26 cellular contexts compared by ENCODE assay signal in the genomic region with DNA sequence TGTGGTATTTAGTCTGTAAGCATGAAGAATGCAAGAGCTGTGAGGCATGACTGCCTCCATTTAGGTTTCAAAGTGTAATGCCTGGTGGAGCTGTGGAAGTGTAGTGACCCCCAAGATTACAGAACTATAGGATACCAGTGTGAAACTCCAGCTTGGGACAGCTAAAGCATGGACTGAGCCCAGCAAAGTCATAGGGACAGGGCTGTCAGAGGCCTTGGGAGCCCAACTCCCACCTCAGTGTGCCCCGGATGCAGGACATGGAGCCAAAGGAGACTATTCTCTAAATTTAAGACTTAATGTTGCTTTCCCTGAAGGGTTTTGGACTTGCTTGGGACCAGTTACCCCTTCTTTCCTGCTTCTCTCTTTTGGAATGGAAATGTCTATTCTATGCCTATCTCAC. TPM values are rescaled to one million over a fixed set of nuclear protein-coding genes. Genes with fewer than 3 reads are reported as not detected.
DNase-seq lines count a peak whose midpoint lies in the region; ATAC-seq, FAIRE-seq and TF ChIP-seq lines count a peak whose summit lies in the region.
"Had no signal": no experiment of that assay in that cellular context is flagged by ENCODE, and none has a peak within 500 bp of the region (broad histone marks: within the 10 kb centered on the region; RNA-seq: fewer than 3 reads in every experiment).

No MANE protein-coding gene starts in this region.

- in situ Hi-C loops in K562 (cut with MboI) = no loop called here

- no peak overlapping the region for H3K9ac ChIP-seq in K562 (ENCODE audit: insufficient read depth in 1 of 2, low read depth in 2 of 2, low read length in 2 of 2)
- H3K9ac ChIP-seq: BLaER1 had no signal

- H3K9me1 ChIP-seq in K562 (ENCODE audit: control insufficient read depth, insufficient read depth, low read length) = no peaks in the 10 kb centered on the region

- no peaks in the 10 kb centered on the region for H3K27me3 ChIP-seq in K562 (ENCODE audit: control insufficient read depth in 2 of 2, insufficient read depth in 2 of 2, low read length in 2 of 2)
- H3K27me3 ChIP-seq: BLaER1 had no signal

- H3K36me3 ChIP-seq in K562 (ENCODE audit: control insufficient read depth, insufficient read depth, low read length) = no peaks in the 10 kb centered on the region
- H3K36me3 ChIP-seq: BLaER1 had no signal

- H3K9me3 ChIP-seq in A549 (no peaks in the 10 kb centered on the region), K562 (replicated peaks; ENCODE audit: control insufficient read depth, insufficient read depth, low read depth, low read length) (no peaks in the 10 kb centered on the region)
- H3K9me3 ChIP-seq: BLaER1 had no signal

- TF ChIP-seq CTCF in A549 (IDR thresholded peaks at IDR 0.05) (no peak), K562 (IDR thresholded peaks at IDR 0.05 in 2 of 3, conservative IDR thresholded peaks at IDR 0.05 in 1 of 3; ENCODE audit: insufficient read depth in 2 of 3, low read depth in 1 of 3, low read length in 3 of 3) (no peak)

- BruUV-seq in K562 (replicated peaks; lab: Mats Ljungman, UMichigan) = no TSS peak

- no peaks in the 10 kb centered on the region for H4K20me1 ChIP-seq in K562 (replicated peaks; ENCODE audit: control insufficient read depth, insufficient read depth, low read length)
- H4K20me1 ChIP-seq: BLaER1 had no signal

- no peak overlapping the region for H3K4me3 Mint-ChIP-seq in activated CD4-positive, alpha-beta T cell treated with anti-CD3 and anti-CD28 coated beads, Interleukin-2, amount 10 ng/mL, durations not matched to agents 24 days and 14 days
- H3K4me3 Mint-ChIP-seq in activated CD4-positive, alpha-beta T cell treated with anti-CD3 and anti-CD28 coated beads for 36 hours = no peak overlapping the region
- H3K4me3 Mint-ChIP-seq in activated T-helper 1 cell treated with anti-CD3 and anti-CD28 coated beads, Interleukin-12 subunit alpha, Interleukin-12 subunit beta, Interleukin-2, Interleukin-4 antibody, amounts not matched to agents 30 ng/mL and 10 ng/mL and 1 ng/mL, durations not matched to agents 14 hours and 24 hours and 36 hours = no peak overlapping the region
- H3K4me3 Mint-ChIP-seq: CD4-positive, alpha-beta memory T cell had no signal

- peaks cover 8% of the 10 kb centered on the region for H3K9me3 Mint-ChIP-seq in activated CD4-positive, alpha-beta T cell treated with anti-CD3 and anti-CD28 coated beads, Interleukin-2, amount 10 ng/mL, durations not matched to agents 24 days and 14 days
- no peaks in the 10 kb centered on the region for H3K9me3 Mint-ChIP-seq in activated CD4-positive, alpha-beta T cell treated with anti-CD3 and anti-CD28 coated beads for 36 hours (ENCODE audit: low read depth)
- H3K9me3 Mint-ChIP-seq in activated T-helper 1 cell treated with anti-CD3 and anti-CD28 coated beads, Interleukin-12 subunit alpha, Interleukin-12 subunit beta, Interleukin-2, Interleukin-4 antibody, amounts not matched to agents 30 ng/mL and 10 ng/mL and 1 ng/mL, durations not matched to agents 14 hours and 24 hours and 36 hours = peaks cover 11% of the 10 kb centered on the region

- peak overlapping the region; percentile 55; the same call in 1 of the 2 replicates for H2AFZ ChIP-seq in K562 (ENCODE audit: low read depth, low read length)

- POLR2A ChIA-PET in activated CD4-positive, alpha-beta T cell treated with anti-CD3 and anti-CD28 coated beads for 36 hours (lab: Charles Lee) = no interaction called here
- POLR2A ChIA-PET in A549 (lab: Yijun Ruan, JAX) = no interaction called here
- POLR2A ChIA-PET in K562 (lab: Yijun Ruan, JAX) = no interaction called here

- peaks cover 47% of the 10 kb centered on the region for H3K4me1 Mint-ChIP-seq in activated CD4-positive, alpha-beta T cell treated with anti-CD3 and anti-CD28 coated beads, Interleukin-2, amount 10 ng/mL, durations not matched to agents 24 days and 14 days
- peaks cover 49% of the 10 kb centered on the region for H3K4me1 Mint-ChIP-seq in activated CD4-positive, alpha-beta T cell treated with anti-CD3 and anti-CD28 coated beads for 36 hours
- peaks cover 68% of the 10 kb centered on the region for H3K4me1 Mint-ChIP-seq in activated T-helper 1 cell treated with anti-CD3 and anti-CD28 coated beads, Interleukin-12 subunit alpha, Interleukin-12 subunit beta, Interleukin-2, Interleukin-4 antibody, amounts not matched to agents 30 ng/mL and 10 ng/mL and 1 ng/mL, durations not matched to agents 14 hours and 24 hours and 36 hours (ENCODE audit: low read depth)

- FAIRE-seq in A549 (lab: Jason Lieb, UNC) = no peak
- FAIRE-seq in K562 (lab: Jason Lieb, UNC) = no peak
- FAIRE-seq: A204.1, H54, HTR-8/SVneo had no signal

- H3K79me2 ChIP-seq in K562 (ENCODE audit: control insufficient read depth, insufficient read depth, low read length) = no peaks in the 10 kb centered on the region

- no peak overlapping the region for H3K27ac Mint-ChIP-seq in activated CD4-positive, alpha-beta T cell treated with anti-CD3 and anti-CD28 coated beads, Interleukin-2, amount 10 ng/mL, durations not matched to agents 24 days and 14 days
- H3K27ac Mint-ChIP-seq in activated CD4-positive, alpha-beta T cell treated with anti-CD3 and anti-CD28 coated beads for 36 hours = no peak overlapping the region
- peak overlapping the region; percentile 46 for H3K27ac Mint-ChIP-seq in activated T-helper 1 cell treated with anti-CD3 and anti-CD28 coated beads, Interleukin-12 subunit alpha, Interleukin-12 subunit beta, Interleukin-2, Interleukin-4 antibody, amounts not matched to agents 30 ng/mL and 10 ng/mL and 1 ng/mL, durations not matched to agents 14 hours and 24 hours and 36 hours

- no peak for TF ChIP-seq POLR2A in A549 (IDR thresholded peaks at IDR 0.05; ENCODE audit: low read length)
- no peak for TF ChIP-seq POLR2A in K562 (conservative IDR thresholded peaks at IDR 0.05)

- TF ChIP-seq RAD21 in A549 (conservative IDR thresholded peaks at IDR 0.05 in 1 of 2, IDR thresholded peaks at IDR 0.05 in 1 of 2) (no peak), K562 (CRISPR knock-in tag; conservative IDR thresholded peaks at IDR 0.05 in 1 of 2, IDR thresholded peaks at IDR 0.05 in 1 of 2) (no peak)

- peaks cover 8% of the 10 kb centered on the region for H3K36me3 Mint-ChIP-seq in activated CD4-positive, alpha-beta T cell treated with anti-CD3 and anti-CD28 coated beads, Interleukin-2, amount 10 ng/mL, durations not matched to agents 24 days and 14 days (ENCODE audit: low read depth)
- H3K36me3 Mint-ChIP-seq in activated CD4-positive, alpha-beta T cell treated with anti-CD3 and anti-CD28 coated beads for 36 hours (ENCODE audit: low read depth) = peaks cover 3% of the 10 kb centered on the region
- peaks cover 12% of the 10 kb centered on the region for H3K36me3 Mint-ChIP-seq in activated T-helper 1 cell treated with anti-CD3 and anti-CD28 coated beads, Interleukin-12 subunit alpha, Interleukin-12 subunit beta, Interleukin-2, Interleukin-4 antibody, amounts not matched to agents 30 ng/mL and 10 ng/mL and 1 ng/mL, durations not matched to agents 14 hours and 24 hours and 36 hours (ENCODE audit: low read depth)
- H3K36me3 Mint-ChIP-seq: CD4-positive, alpha-beta memory T cell had no signal

- DNase-seq in activated CD4-positive, alpha-beta T cell treated with anti-CD3 and anti-CD28 coated beads, Interleukin-2, amount 10 ng/mL, durations not matched to agents 24 days and 14 days = peak; percentile 57
- DNase-seq in activated CD4-positive, alpha-beta T cell treated with anti-CD3 and anti-CD28 coated beads for 36 hours = no peak
- DNase-seq in A549 (ENCODE audit: low read depth in 1 of 2, low spot score in 1 of 2) = no peak
- no peak for DNase-seq in activated T-helper 1 cell treated with anti-CD3 and anti-CD28 coated beads, Interleukin-12 subunit alpha, Interleukin-12 subunit beta, Interleukin-2, Interleukin-4 antibody, amounts not matched to agents 30 ng/mL and 10 ng/mL and 1 ng/mL, durations not matched to agents 14 hours and 24 hours and 36 hours (ENCODE audit: low spot score)
- DNase-seq in K562 (ENCODE audit: extremely low read depth in 1 of 4, low spot score in 3 of 4) = no peak
- no peak for DNase-seq in AG08396 (ENCODE audit: low spot score)
- DNase-seq in NK-92 treated with Interleukin-12 subunit alpha and Interleukin-12 subunit beta, amount 100 ng/mL, for 24 hours (lab: John Stamatoyannopoulos, UW) = no peak
- DNase-seq: Calu3; CD4-positive, alpha-beta memory T cell; DMS79; IMR-90; Karpas-422; NCI-H1048; NCI-H1436; NCI-H1930; NCI-H345; NCI-H524 treated with DMSO at 0.1 percent for 48 hours had no signal

- H3K4me2 ChIP-seq in A549 = no peak overlapping the region
- H3K4me2 ChIP-seq in K562 (ENCODE audit: insufficient read depth, low read length) = no peak overlapping the region
- H3K4me2 ChIP-seq: BLaER1 had no signal

- no peak for ATAC-seq in activated CD4-positive, alpha-beta T cell treated with anti-CD3 and anti-CD28 coated beads for 36 hours
- ATAC-seq in A549 (peak; percentile 34 to 36; a peak in 2 of 6 replicates), K562 (peak; percentile 51; the same call in 2 of the 3 replicates), GM18870 (IDR thresholded peaks at IDR 0.05; ENCODE audit: unreplicated experiment) (no peak)
- ATAC-seq: Panc1 had no signal

- TF ChIP-seq EP300 in A549 (IDR thresholded peaks at IDR 0.05) = no peak
- no peak for TF ChIP-seq EP300 in K562 (IDR thresholded peaks at IDR 0.05; ENCODE audit: low read length)

- intact Hi-C loops in activated CD4-positive, alpha-beta T cell treated with anti-CD3 and anti-CD28 coated beads, Interleukin-2, amount 10 ng/mL, durations not matched to agents 24 days and 14 days (cut with micrococcal nuclease) = no loop called here
- intact Hi-C loops in activated CD4-positive, alpha-beta T cell treated with anti-CD3 and anti-CD28 coated beads for 36 hours (cut with DNase I, micrococcal nuclease) = no loop called here
- intact Hi-C loops in activated T-helper 1 cell treated with anti-CD3 and anti-CD28 coated beads, Interleukin-12 subunit alpha, Interleukin-12 subunit beta, Interleukin-2, Interleukin-4 antibody, amounts not matched to agents 30 ng/mL and 10 ng/mL and 1 ng/mL, durations not matched to agents 14 hours and 24 hours and 36 hours (cut with micrococcal nuclease) = no loop called here
- intact Hi-C loops in K562 (cut with micrococcal nuclease) = no loop called here

- H3K4me1 ChIP-seq in A549 (no peaks in the 10 kb centered on the region), K562 (replicated peaks in 1 of 2; ENCODE audit: control insufficient read depth in 2 of 2, insufficient read depth in 2 of 2, low read length in 2 of 2) (no peaks in the 10 kb centered on the region; a peak in 1 of 5 replicates)
- H3K4me1 ChIP-seq: BLaER1 had no signal

- no peaks in the 10 kb centered on the region for H3K27me3 Mint-ChIP-seq in activated CD4-positive, alpha-beta T cell treated with anti-CD3 and anti-CD28 coated beads, Interleukin-2, amount 10 ng/mL, durations not matched to agents 24 days and 14 days
- H3K27me3 Mint-ChIP-seq in activated CD4-positive, alpha-beta T cell treated with anti-CD3 and anti-CD28 coated beads for 36 hours = no peaks in the 10 kb centered on the region
- H3K27me3 Mint-ChIP-seq in activated T-helper 1 cell treated with anti-CD3 and anti-CD28 coated beads, Interleukin-12 subunit alpha, Interleukin-12 subunit beta, Interleukin-2, Interleukin-4 antibody, amounts not matched to agents 30 ng/mL and 10 ng/mL and 1 ng/mL, durations not matched to agents 14 hours and 24 hours and 36 hours (ENCODE audit: insufficient read depth) = no peaks in the 10 kb centered on the region
- H3K27me3 Mint-ChIP-seq: CD4-positive, alpha-beta memory T cell had no signal

- CTCF ChIA-PET in activated CD4-positive, alpha-beta T cell treated with anti-CD3 and anti-CD28 coated beads for 36 hours (lab: Charles Lee) = interaction anchor here (1.4 kb wide), 1 partner anchor 9 kb away, joined by 4 read pairs; no protein-coding TSS in a partner anchor
- CTCF ChIA-PET in A549 (lab: Yijun Ruan, JAX) (interaction anchor here (2.3 kb wide), 1 partner anchor 10 kb away, joined by 5 read pairs; a partner anchor contains a TSS), K562 (lab: Yijun Ruan, JAX; ENCODE audit: low intra/inter-chr PET ratio) (no interaction called here)

- H3K4me3 ChIP-seq in A549 (no peak overlapping the region), K562 (no peak overlapping the region)
- H3K4me3 ChIP-seq: BLaER1 had no signal

- H3K27ac ChIP-seq in A549 (no peak overlapping the region), K562 (ENCODE audit: extremely low read depth, low read depth, low read length) (no peak overlapping the region)
- H3K27ac ChIP-seq: BLaER1, HL-60 had no signal

- 85% methylated on average over 1 of the region's 1 CpG for WGBS in A549 (ENCODE audit: missing lambda C conversion rate)
- 100% methylated on average over 1 of the region's 1 CpG for WGBS in K562 (ENCODE audit: insufficient coverage, low coverage, missing lambda C conversion rate)

RNA-seq across cellular contexts. Expression of a gene that starts 10.8 kb away (rescaled TPM):
- total RNA-seq in activated CD4-positive, alpha-beta T cell treated with anti-CD3 and anti-CD28 coated beads, Interleukin-2, amount 10 ng/mL, durations not matched to agents 24 days and 14 days = 3.6 and 4.1 TPM in 2 replicates
- 1 to 10 TPM; 1.1 to 1.3 TPM for total RNA-seq in activated CD4-positive, alpha-beta T cell treated with anti-CD3 and anti-CD28 coated beads for 36 hours
- polyA plus RNA-seq in A549 (2011; rRNA removed) (not detected in 2 replicates), A549 (2017; fragmentation: RNase III; extraction: RNeasy Plus Mini Kit Qiagen cat#74134 plus additional on column Dnase treatment) (not detected in 3 replicates), K562 (2011; rRNA removed) (not detected in 2 replicates), K562 (2014; fragmentation: Illumina TruSeq; extraction: Trizol) (not detected in 2 replicates), K562 (2014; fragmentation: Nextera tagmentation; extraction: Ambion mirVana) (not detected), K562 (2014; rRNA removed) (not detected in 2 replicates)
- not detected in 2 replicates for polyA plus RNA-seq in A549 (2012; cell fraction: cytosol; rRNA removed)
- polyA plus RNA-seq in A549 (2012; cell fraction: nucleus; rRNA removed) = not detected in 2 replicates
- not detected in 2 replicates for polyA minus RNA-seq in A549 (2011; rRNA and poly(A)+ RNA removed)
- 5.6 and 6.8 TPM in 2 replicates for total RNA-seq in activated T-helper 1 cell treated with anti-CD3 and anti-CD28 coated beads, Interleukin-12 subunit alpha, Interleukin-12 subunit beta, Interleukin-2, Interleukin-4 antibody, amounts not matched to agents 30 ng/mL and 10 ng/mL and 1 ng/mL, durations not matched to agents 14 hours and 24 hours and 36 hours
- total RNA-seq in K562 (2011; cell fraction: chromatin; rRNA removed; ENCODE audit: low replicate concordance) = not detected in 2 replicates
- total RNA-seq in K562 (2011; cell fraction: nucleolus; rRNA removed) = not detected in 2 replicates
- not detected in 2 replicates for total RNA-seq in K562 (2011; cell fraction: nucleoplasm; rRNA removed)
- total RNA-seq in K562 (2014; rRNA removed) (not detected in 2 replicates), K562 (2014; rRNA removed; fragmentation: Illumina TruSeq; extraction: Trizol) (not detected in 2 replicates), K562 (2015; rRNA removed; fragmentation: Illumina TruSeq; extraction: Trizol) (not detected in 2 replicates), K562 (2021) (0.13 TPM in 1 of 2 replicates, not detected in the other)
- not detected in 2 replicates for polyA plus RNA-seq in K562 (2011; cell fraction: cytosol; rRNA removed)
- not detected in 2 replicates for polyA plus RNA-seq in K562 (2011; cell fraction: nucleus; rRNA removed)
- polyA plus RNA-seq in K562 (2012) = not detected in 2 replicates
- polyA minus RNA-seq in K562 (2011; rRNA and poly(A)+ RNA removed) = not detected in 2 replicates
- polyA minus RNA-seq in K562 (2011; cell fraction: cytosol; rRNA and poly(A)+ RNA removed) = not detected in 2 replicates
- polyA minus RNA-seq in K562 (2011; cell fraction: nucleus; rRNA and poly(A)+ RNA removed) = not detected in 2 replicates
- total RNA-seq: Calu3, IMR-90, MCF 10A, SK-MEL-5 had no signal
- polyA plus RNA-seq: IMR-90 had no signal

RNA-seq across cellular contexts. Expression of a gene that starts 19.9 kb away (rescaled TPM):
- 279 and 288 TPM in 2 replicates for total RNA-seq in activated CD4-positive, alpha-beta T cell treated with anti-CD3 and anti-CD28 coated beads, Interleukin-2, amount 10 ng/mL, durations not matched to agents 24 days and 14 days
- 100 to 1,000 TPM; 153 to 171 TPM for total RNA-seq in activated CD4-positive, alpha-beta T cell treated with anti-CD3 and anti-CD28 coated beads for 36 hours
- 150 TPM in 2 replicates for polyA plus RNA-seq in A549 (2011; rRNA removed)
- polyA plus RNA-seq in A549 (2012; cell fraction: cytosol; rRNA removed) = 52.7 and 60.5 TPM in 2 replicates
- polyA plus RNA-seq in A549 (2012; cell fraction: nucleus; rRNA removed) = 34.2 and 70.8 TPM in 2 replicates
- polyA plus RNA-seq in A549 (2017; fragmentation: RNase III; extraction: RNeasy Plus Mini Kit Qiagen cat#74134 plus additional on column Dnase treatment) = 45.2 to 50.5 TPM (median 49.0 TPM) in 3 replicates
- 91.7 and 96.3 TPM in 2 replicates for polyA minus RNA-seq in A549 (2011; rRNA and poly(A)+ RNA removed)
- total RNA-seq in activated T-helper 1 cell treated with anti-CD3 and anti-CD28 coated beads, Interleukin-12 subunit alpha, Interleukin-12 subunit beta, Interleukin-2, Interleukin-4 antibody, amounts not matched to agents 30 ng/mL and 10 ng/mL and 1 ng/mL, durations not matched to agents 14 hours and 24 hours and 36 hours = 314 and 328 TPM in 2 replicates
- 103 and 254 TPM in 2 replicates for total RNA-seq in K562 (2011; cell fraction: chromatin; rRNA removed; ENCODE audit: low replicate concordance)
- total RNA-seq in K562 (2011; cell fraction: nucleolus; rRNA removed) = 74.7 and 99.4 TPM in 2 replicates
- total RNA-seq in K562 (2011; cell fraction: nucleoplasm; rRNA removed) = 136 and 172 TPM in 2 replicates
- total RNA-seq in K562 (2014; rRNA removed) = 36.8 and 38.5 TPM in 2 replicates
- total RNA-seq in K562 (2014; rRNA removed; fragmentation: Illumina TruSeq; extraction: Trizol) = 37.1 and 43.0 TPM in 2 replicates
- 28.8 and 29.2 TPM in 2 replicates for total RNA-seq in K562 (2015; rRNA removed; fragmentation: Illumina TruSeq; extraction: Trizol)
- 44.5 and 52.8 TPM in 2 replicates for total RNA-seq in K562 (2021)
- polyA plus RNA-seq in K562 (2011; rRNA removed) = 135 and 141 TPM in 2 replicates
- polyA plus RNA-seq in K562 (2011; cell fraction: cytosol; rRNA removed) = 67.6 and 189 TPM in 2 replicates
- polyA plus RNA-seq in K562 (2011; cell fraction: nucleus; rRNA removed) = 164 and 248 TPM in 2 replicates
- 49.7 and 54.0 TPM in 2 replicates for polyA plus RNA-seq in K562 (2012)
- 68.6 and 75.0 TPM in 2 replicates for polyA plus RNA-seq in K562 (2014; fragmentation: Illumina TruSeq; extraction: Trizol)
- polyA plus RNA-seq in K562 (2014; fragmentation: Nextera tagmentation; extraction: Ambion mirVana) = 100 to 1,000 TPM in 1 of 2 experiments, 10 to 100 TPM in 1; 75.1 to 113 TPM
- 60.7 and 69.2 TPM in 2 replicates for polyA plus RNA-seq in K562 (2014; rRNA removed)
- 146 and 154 TPM in 2 replicates for polyA minus RNA-seq in K562 (2011; rRNA and poly(A)+ RNA removed)
- polyA minus RNA-seq in K562 (2011; cell fraction: cytosol; rRNA and poly(A)+ RNA removed) = 54.4 and 65.9 TPM in 2 replicates
- polyA minus RNA-seq in K562 (2011; cell fraction: nucleus; rRNA and poly(A)+ RNA removed) = 65.6 and 113 TPM in 2 replicates

RNA-seq across cellular contexts. Expression of a gene that starts 45.1 kb away (rescaled TPM):
- total RNA-seq in activated CD4-positive, alpha-beta T cell treated with anti-CD3 and anti-CD28 coated beads, Interleukin-2, amount 10 ng/mL, durations not matched to agents 24 days and 14 days = not detected in 2 replicates
- total RNA-seq in activated CD4-positive, alpha-beta T cell treated with anti-CD3 and anti-CD28 coated beads for 36 hours = not detected
- not detected in 2 replicates for polyA plus RNA-seq in A549 (2011; rRNA removed)
- not detected in 2 replicates for polyA plus RNA-seq in A549 (2012; cell fraction: cytosol; rRNA removed)
- not detected in 2 replicates for polyA plus RNA-seq in A549 (2012; cell fraction: nucleus; rRNA removed)
- not detected in 3 replicates for polyA plus RNA-seq in A549 (2017; fragmentation: RNase III; extraction: RNeasy Plus Mini Kit Qiagen cat#74134 plus additional on column Dnase treatment)
- polyA minus RNA-seq in A549 (2011; rRNA and poly(A)+ RNA removed) = not detected in 2 replicates
- not detected in 2 replicates for total RNA-seq in activated T-helper 1 cell treated with anti-CD3 and anti-CD28 coated beads, Interleukin-12 subunit alpha, Interleukin-12 subunit beta, Interleukin-2, Interleukin-4 antibody, amounts not matched to agents 30 ng/mL and 10 ng/mL and 1 ng/mL, durations not matched to agents 14 hours and 24 hours and 36 hours
- not detected in 2 replicates for total RNA-seq in K562 (2011; cell fraction: chromatin; rRNA removed; ENCODE audit: low replicate concordance)
- not detected in 2 replicates for total RNA-seq in K562 (2011; cell fraction: nucleolus; rRNA removed)
- total RNA-seq in K562 (2011; cell fraction: nucleoplasm; rRNA removed) = not detected in 2 replicates
- total RNA-seq in K562 (2014; rRNA removed) = not detected in 2 replicates
- not detected in 2 replicates for total RNA-seq in K562 (2014; rRNA removed; fragmentation: Illumina TruSeq; extraction: Trizol)
- not detected in 2 replicates for total RNA-seq in K562 (2015; rRNA removed; fragmentation: Illumina TruSeq; extraction: Trizol)
- not detected in 2 replicates for total RNA-seq in K562 (2021)
- not detected in 2 replicates for polyA plus RNA-seq in K562 (2011; rRNA removed)
- polyA plus RNA-seq in K562 (2011; cell fraction: cytosol; rRNA removed) = not detected in 2 replicates
- not detected in 2 replicates for polyA plus RNA-seq in K562 (2011; cell fraction: nucleus; rRNA removed)
- not detected in 2 replicates for polyA plus RNA-seq in K562 (2012)
- not detected in 2 replicates for polyA plus RNA-seq in K562 (2014; fragmentation: Illumina TruSeq; extraction: Trizol)
- polyA plus RNA-seq in K562 (2014; fragmentation: Nextera tagmentation; extraction: Ambion mirVana) = not detected
- not detected in 2 replicates for polyA plus RNA-seq in K562 (2014; rRNA removed)
- polyA minus RNA-seq in K562 (2011; rRNA and poly(A)+ RNA removed) = not detected in 2 replicates
- polyA minus RNA-seq in K562 (2011; cell fraction: cytosol; rRNA and poly(A)+ RNA removed) = not detected in 2 replicates
- not detected in 2 replicates for polyA minus RNA-seq in K562 (2011; cell fraction: nucleus; rRNA and poly(A)+ RNA removed)
- total RNA-seq: Calu3; CD4-positive, alpha-beta memory T cell; IMR-90; MCF 10A; SK-MEL-5 had no signal
- polyA plus RNA-seq: CD4-positive, alpha-beta memory T cell; IMR-90 had no signal

RNA-seq across cellular contexts. Expression of a gene that starts 50.8 kb away (rescaled TPM):
- total RNA-seq in activated CD4-positive, alpha-beta T cell treated with anti-CD3 and anti-CD28 coated beads, Interleukin-2, amount 10 ng/mL, durations not matched to agents 24 days and 14 days = 46.4 and 46.6 TPM in 2 replicates
- 10 to 100 TPM; 40.3 to 41.9 TPM for total RNA-seq in activated CD4-positive, alpha-beta T cell treated with anti-CD3 and anti-CD28 coated beads for 36 hours
- polyA plus RNA-seq in A549 (2011; rRNA removed) (28.0 and 30.3 TPM in 2 replicates), A549 (2017; fragmentation: RNase III; extraction: RNeasy Plus Mini Kit Qiagen cat#74134 plus additional on column Dnase treatment) (20.8 to 25.7 TPM (median 22.1 TPM) in 3 replicates), K562 (2011; rRNA removed) (76.7 and 82.1 TPM in 2 replicates), K562 (2014; fragmentation: Illumina TruSeq; extraction: Trizol) (20.7 and 25.7 TPM in 2 replicates), K562 (2014; fragmentation: Nextera tagmentation; extraction: Ambion mirVana) (10 to 100 TPM; 14.6 to 17.4 TPM), K562 (2014; rRNA removed) (23.0 and 28.6 TPM in 2 replicates)
- polyA plus RNA-seq in A549 (2012; cell fraction: cytosol; rRNA removed) = 19.1 and 22.4 TPM in 2 replicates
- polyA plus RNA-seq in A549 (2012; cell fraction: nucleus; rRNA removed) = 25.7 and 29.2 TPM in 2 replicates
- 9.8 and 15.9 TPM in 2 replicates for polyA minus RNA-seq in A549 (2011; rRNA and poly(A)+ RNA removed)
- total RNA-seq in activated T-helper 1 cell treated with anti-CD3 and anti-CD28 coated beads, Interleukin-12 subunit alpha, Interleukin-12 subunit beta, Interleukin-2, Interleukin-4 antibody, amounts not matched to agents 30 ng/mL and 10 ng/mL and 1 ng/mL, durations not matched to agents 14 hours and 24 hours and 36 hours = 42.2 and 47.4 TPM in 2 replicates
- total RNA-seq in K562 (2011; cell fraction: chromatin; rRNA removed; ENCODE audit: low replicate concordance) = 66.8 and 112 TPM in 2 replicates
- 37.4 and 46.7 TPM in 2 replicates for total RNA-seq in K562 (2011; cell fraction: nucleolus; rRNA removed)
- 59.3 and 65.6 TPM in 2 replicates for total RNA-seq in K562 (2011; cell fraction: nucleoplasm; rRNA removed)
- total RNA-seq in K562 (2014; rRNA removed) (42.4 and 43.8 TPM in 2 replicates), K562 (2014; rRNA removed; fragmentation: Illumina TruSeq; extraction: Trizol) (24.8 and 28.4 TPM in 2 replicates), K562 (2015; rRNA removed; fragmentation: Illumina TruSeq; extraction: Trizol) (17.7 and 18.9 TPM in 2 replicates), K562 (2021) (28.4 and 31.4 TPM in 2 replicates)
- polyA plus RNA-seq in K562 (2011; cell fraction: cytosol; rRNA removed) = 46.4 and 49.0 TPM in 2 replicates
- polyA plus RNA-seq in K562 (2011; cell fraction: nucleus; rRNA removed) = 122 and 125 TPM in 2 replicates
- 31.4 and 34.0 TPM in 2 replicates for polyA plus RNA-seq in K562 (2012)
- 54.0 and 58.4 TPM in 2 replicates for polyA minus RNA-seq in K562 (2011; rRNA and poly(A)+ RNA removed)
- 27.6 and 36.0 TPM in 2 replicates for polyA minus RNA-seq in K562 (2011; cell fraction: cytosol; rRNA and poly(A)+ RNA removed)
- polyA minus RNA-seq in K562 (2011; cell fraction: nucleus; rRNA and poly(A)+ RNA removed) = 38.9 and 49.3 TPM in 2 replicates

Comparison
In these comparisons a context has a peak if more than half of its experiments do, and no peak if none do; other contexts are left out.
1. ATAC-seq: peak in A549 (2 of 2) and K562 (single experiment); none in activated CD4-positive, alpha-beta T cell treated with anti-CD3 and anti-CD28 coated beads for 36 hours (single experiment) and GM18870 (single experiment).